20 cellular contexts compared by ENCODE assay signal in genomic region chr11:8834379-8834778, GRCh38.
DNase-seq lines count a peak whose midpoint lies in the region; ATAC-seq and TF ChIP-seq lines count a peak whose summit lies in the region.
"Had no signal": no experiment of that assay in that cellular context is flagged by ENCODE, and none has a peak within 500 bp of the region (broad histone marks: within the 10 kb centered on the region; RNA-seq: fewer than 3 reads in every experiment).

No MANE protein-coding gene starts in this region.

- H3K9ac ChIP-seq in GM23248 (peak overlapping the region; percentile 59; the same call in 1 of the 2 replicates), rectal smooth muscle tissue (ENCODE audit: low read length) (no peak overlapping the region)

- peak overlapping the region; percentile 71 for H3K4me2 ChIP-seq in GM23248 (ENCODE audit: unreplicated experiment)
- no peak overlapping the region for H3K4me2 ChIP-seq in OCI-LY7 (ENCODE audit: low read length)

- DNase-seq in GM23248 (no peak), amniotic epithelial cell (ENCODE audit: low read depth) (peak; percentile 81), iris pigment epithelial cell (ENCODE audit: low read depth) (peak; percentile 70), OCI-LY7 (ENCODE audit: low spot score) (no peak), LoVo (ENCODE audit: low spot score) (no peak)
- no peak for DNase-seq in CD4-positive, alpha-beta T cell
- DNase-seq: activated CD8-positive, alpha-beta T cell treated with anti-CD3 and anti-CD28 coated beads, Interleukin-2, amount 10 ng/mL, durations not matched to agents 7 days and 5 days; cortex of kidney; DMS79 treated with DMSO at 0.1 percent for 48 hours; esophagus squamous epithelium; Karpas-422; NCI-H187 treated with DMSO at 0.1 percent for 48 hours; NCI-H526; occipital lobe had no signal

- in situ Hi-C loops in GM23248 (cut with MboI): no loop called here

- no peaks in the 10 kb centered on the region for H3K9me3 Mint-ChIP-seq in CD4-positive, alpha-beta T cell
- H3K9me3 Mint-ChIP-seq: activated T-helper 2 cell treated with anti-CD3 and anti-CD28 coated beads, Interferon-gamma antibody, Interleukin-2, Interleukin-4, amounts not matched to agents 10 μg/mL and 5 μg/mL and 100 μg/mL, durations not matched to agents 14 hours and 24 hours and 36 hours; memory B cell; stimulated activated naive CD8-positive, alpha-beta T cell treated with anti-CD3 and anti-CD28 coated beads, Interleukin-15, Interleukin-2, amounts not matched to agents 100 ng/mL and 50 ng/mL, for 24 hours had no signal

- peak overlapping the region; percentile 89 for H3K27ac ChIP-seq in GM23248
- H3K27ac ChIP-seq in rectal smooth muscle tissue (ENCODE audit: low read depth, low read length): peak overlapping the region; percentile 10
- no peak overlapping the region for H3K27ac ChIP-seq in OCI-LY7 (ENCODE audit: low read depth, low read length, poor library complexity, severe bottlenecking)
- no peak overlapping the region for H3K27ac ChIP-seq in CD4-positive, alpha-beta T cell (ENCODE audit: low read depth, low read length)

- H2AFZ ChIP-seq in GM23248: no peak overlapping the region
- no peak overlapping the region for H2AFZ ChIP-seq in OCI-LY7 (ENCODE audit: low read length)

- H3K36me3 ChIP-seq in GM23248 (ENCODE audit: low read depth) (no peaks in the 10 kb centered on the region), rectal smooth muscle tissue (ENCODE audit: control insufficient read depth, insufficient read depth, low read length) (no peaks in the 10 kb centered on the region), OCI-LY7 (ENCODE audit: insufficient read depth, low read length) (no peaks in the 10 kb centered on the region)
- H3K36me3 ChIP-seq: esophagus squamous epithelium had no signal

- no peaks in the 10 kb centered on the region for H3K9me2 ChIP-seq in GM23248 (ENCODE audit: insufficient read depth)
- no peaks in the 10 kb centered on the region for H3K9me2 ChIP-seq in OCI-LY7 (ENCODE audit: insufficient read depth, low read length)

- H3F3A ChIP-seq in GM23248 (ENCODE audit: insufficient read depth): peaks cover 48% of the 10 kb centered on the region

- intact Hi-C loops in OCI-LY7 (cut with micrococcal nuclease; ENCODE audit: unreplicated experiment): no loop called here
- intact Hi-C loops in CD4-positive, alpha-beta T cell (cut with DNase I, micrococcal nuclease): no loop called here

- H3K4me3 ChIP-seq in GM23248 (no peak overlapping the region), rectal smooth muscle tissue (ENCODE audit: low read length) (no peak overlapping the region), OCI-LY7 (ENCODE audit: low read depth, low read length, poor library complexity, severe bottlenecking) (no peak overlapping the region)
- H3K4me3 ChIP-seq: esophagus squamous epithelium had no signal

- H3K4me1 Mint-ChIP-seq in CD4-positive, alpha-beta T cell (ENCODE audit: low read depth): no peaks in the 10 kb centered on the region

- POLR2A ChIA-PET in OCI-LY7 (lab: Charles Lee): interaction anchor here (0.6 to 1.0 kb wide), 3 partner anchors 13 to 55 kb away, joined by 3 to 4 read pairs (median 3); no protein-coding TSS in a partner anchor
- POLR2A ChIA-PET in CD4-positive, alpha-beta T cell (lab: Charles Lee): no interaction called here

- no peak overlapping the region for H3K4me3 Mint-ChIP-seq in CD4-positive, alpha-beta T cell
- H3K4me3 Mint-ChIP-seq: activated CD8-positive, alpha-beta T cell treated with anti-CD3 and anti-CD28 coated beads, Interleukin-2, amount 10 ng/mL, durations not matched to agents 7 days and 5 days; B cell; memory B cell; stimulated activated naive CD8-positive, alpha-beta T cell treated with anti-CD3 and anti-CD28 coated beads, Interleukin-15, Interleukin-2, amounts not matched to agents 100 ng/mL and 50 ng/mL, for 24 hours had no signal

- ATAC-seq in CD4-positive, alpha-beta T cell (ENCODE audit: poor library complexity): no peak
- ATAC-seq in GM18502 (IDR thresholded peaks at IDR 0.05; ENCODE audit: poor library complexity, unreplicated experiment): no peak
- ATAC-seq: activated CD8-positive, alpha-beta T cell treated with anti-CD3 and anti-CD28 coated beads, Interleukin-2, amount 10 ng/mL, durations not matched to agents 7 days and 5 days had no signal

- no peak for TF ChIP-seq CTCF in OCI-LY7 (conservative IDR thresholded peaks at IDR 0.05; ENCODE audit: low read length)
- no peak for TF ChIP-seq CTCF in CD4-positive, alpha-beta T cell (IDR thresholded peaks at IDR 0.05)

- H3K36me3 Mint-ChIP-seq in CD4-positive, alpha-beta T cell (ENCODE audit: low read depth): no peaks in the 10 kb centered on the region
- H3K36me3 Mint-ChIP-seq: memory B cell had no signal

- no peaks in the 10 kb centered on the region for H3K79me2 ChIP-seq in GM23248 (ENCODE audit: insufficient read depth)
- no peaks in the 10 kb centered on the region for H3K79me2 ChIP-seq in OCI-LY7 (ENCODE audit: insufficient read depth, low read depth, low read length)

- CTCF ChIA-PET in OCI-LY7 (lab: Charles Lee; ENCODE audit: unreplicated experiment): no interaction called here
- CTCF ChIA-PET in CD4-positive, alpha-beta T cell (lab: Charles Lee): interaction anchor here (1.2 kb wide), 1 partner anchor 125 kb away, joined by 3 read pairs; no protein-coding TSS in a partner anchor

- H3K27me3 ChIP-seq in GM23248 (replicated peaks; ENCODE audit: insufficient read depth) (no peaks in the 10 kb centered on the region), rectal smooth muscle tissue (ENCODE audit: control insufficient read depth, insufficient read depth, low read length) (no peaks in the 10 kb centered on the region)
- H3K27me3 ChIP-seq in CD4-positive, alpha-beta T cell (ENCODE audit: control insufficient read depth, insufficient read depth, low read length): no peaks in the 10 kb centered on the region
- H3K27me3 ChIP-seq: esophagus squamous epithelium had no signal

- H4K20me1 ChIP-seq in GM23248 (ENCODE audit: insufficient read depth): no peaks in the 10 kb centered on the region
- no peaks in the 10 kb centered on the region for H4K20me1 ChIP-seq in OCI-LY7 (ENCODE audit: insufficient read depth, low read length)

- H3K27ac Mint-ChIP-seq in CD4-positive, alpha-beta T cell: no peak overlapping the region
- H3K27ac Mint-ChIP-seq: activated CD8-positive, alpha-beta T cell treated with anti-CD3 and anti-CD28 coated beads, Interleukin-2, amount 10 ng/mL, durations not matched to agents 7 days and 5 days; activated T-helper 2 cell treated with anti-CD3 and anti-CD28 coated beads, Interferon-gamma antibody, Interleukin-2, Interleukin-4, amounts not matched to agents 10 μg/mL and 5 μg/mL and 100 μg/mL, durations not matched to agents 14 hours and 24 hours and 36 hours; B cell; memory B cell had no signal

- peaks cover 49% of the 10 kb centered on the region for H3K4me1 ChIP-seq in GM23248 (ENCODE audit: insufficient read depth)
- peaks cover 24% of the 10 kb centered on the region for H3K4me1 ChIP-seq in rectal smooth muscle tissue (ENCODE audit: control insufficient read depth, insufficient read depth, low read length)
- H3K4me1 ChIP-seq in OCI-LY7 (ENCODE audit: insufficient read depth, low read length, poor library complexity, severe bottlenecking): peaks cover 10% of the 10 kb centered on the region

- H3K27me3 Mint-ChIP-seq in CD4-positive, alpha-beta T cell: peaks cover 16% of the 10 kb centered on the region

- no TSS peak for BruUV-seq in OCI-LY7 (replicated peaks; lab: Mats Ljungman, UMichigan)

- H3K9me3 ChIP-seq in GM23248 (ENCODE audit: low read depth) (no peaks in the 10 kb centered on the region), OCI-LY7 (ENCODE audit: low read length) (no peaks in the 10 kb centered on the region)
- no peaks in the 10 kb centered on the region for H3K9me3 ChIP-seq in CD4-positive, alpha-beta T cell (ENCODE audit: control insufficient read depth, low read length)
- H3K9me3 ChIP-seq: esophagus squamous epithelium had no signal

- WGBS in GM23248 (ENCODE audit: low coverage in 1 of 2, low lambda C conversion rate in 2 of 2, missing lambda C conversion rate in 2 of 2), 2 experiments: 87 to 91% methylated on average over 5 of the region's 5 CpGs

Comparison
In these comparisons a context has a peak if more than half of its experiments do, and no peak if none do; other contexts are left out.
1. DNase-seq: peak in amniotic epithelial cell (single experiment) and iris pigment epithelial cell (single experiment); none in GM23248 (single experiment), OCI-LY7 (single experiment), CD4-positive, alpha-beta T cell (0 of 10) and LoVo (single experiment).
2. H3K27ac ChIP-seq: peak in GM23248 (single experiment) and rectal smooth muscle tissue (single experiment); none in OCI-LY7 (single experiment) and CD4-positive, alpha-beta T cell (single experiment).